9 cellular contexts compared by ENCODE assay signal in the genomic region with DNA sequence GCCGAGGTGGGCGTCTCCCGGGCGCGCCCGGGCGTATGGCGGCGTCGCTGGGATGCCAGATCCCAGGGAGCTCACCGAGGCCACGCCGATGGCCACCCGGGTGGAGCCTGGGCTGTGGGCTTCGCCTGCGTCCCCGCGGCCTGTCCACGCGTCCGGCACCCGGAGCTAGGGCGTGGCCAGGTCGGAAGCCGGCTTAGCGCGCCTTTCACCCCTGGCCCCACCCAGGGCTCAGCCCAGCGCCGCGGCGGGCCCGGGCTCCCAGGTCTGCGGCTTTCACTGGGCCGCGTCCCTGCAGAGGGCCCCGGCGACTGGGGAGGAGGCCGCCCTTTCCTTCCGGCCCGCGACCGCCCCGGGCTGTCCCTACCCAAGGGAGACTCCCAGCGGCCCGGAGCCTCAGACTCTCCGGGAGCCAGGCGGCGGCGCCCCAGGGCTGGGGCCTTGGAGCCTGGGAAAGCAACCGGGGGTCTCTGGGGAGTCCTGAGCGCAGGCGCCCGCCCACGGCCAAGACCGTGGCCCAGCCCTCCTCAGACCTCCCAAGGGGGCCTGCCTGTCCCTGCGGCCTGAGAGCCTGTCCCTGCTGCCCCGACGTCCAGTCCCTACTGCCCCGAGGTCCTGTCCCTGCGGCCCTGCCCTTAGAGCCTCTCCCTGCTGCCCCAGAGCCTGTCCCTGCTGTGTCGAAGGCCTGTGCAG. TPM values are rescaled to one million over a fixed set of nuclear protein-coding genes. Genes with fewer than 3 reads are reported as not detected.
DNase-seq lines count a peak whose midpoint lies in the region; ATAC-seq, FAIRE-seq and TF ChIP-seq lines count a peak whose summit lies in the region.
"Had no signal": no experiment of that assay in that cellular context is flagged by ENCODE, and none has a peak within 500 bp of the region (broad histone marks: within the 10 kb centered on the region; RNA-seq: fewer than 3 reads in every experiment).

No MANE protein-coding gene starts in this region.

- no peaks in the 10 kb centered on the region for H4K20me1 ChIP-seq in H1 (replicated peaks in 1 of 2; ENCODE audit: control insufficient read depth in 1 of 2, insufficient read depth in 2 of 2, low read length in 2 of 2)

- CTCF ChIA-PET in H1 (lab: Charles Lee; ENCODE audit: partially characterized antibody): interaction anchor here (1.3 to 9.9 kb wide), 3 partner anchors 19 to 118 kb away, joined by 3 to 56 read pairs (median 4); a partner anchor contains a TSS

- no peak overlapping the region for H2BK12ac ChIP-seq in H1 (ENCODE audit: low read depth, low read length)

- H2AFZ ChIP-seq in H1 (ENCODE audit: low read length): no peak overlapping the region

- H2BK5ac ChIP-seq in H1 (ENCODE audit: low read depth, low read length): no peak overlapping the region; the same call in 1 of the 2 replicates

- no peaks in the 10 kb centered on the region for H3K79me2 ChIP-seq in H1 (ENCODE audit: control insufficient read depth in 1 of 2, insufficient read depth in 2 of 2, low read length in 2 of 2)

- peak overlapping the region; percentile 93 for H4K8ac ChIP-seq in H1 (ENCODE audit: extremely low read depth, insufficient read depth, low read length)

- DNase-seq in GM13977 (ENCODE audit: low spot score) (peak; percentile 67), H1 (ENCODE audit: low read depth in 1 of 2, low spot score in 2 of 2) (no peak), gastrocnemius medialis (peak; percentile 24 to 33), substantia nigra (lab: John Stamatoyannopoulos, UW) (no peak), osteocyte (ENCODE audit: extremely low spot score, unreplicated experiment) (no peak)
- DNase-seq: effector CD4-positive, alpha-beta T cell had no signal

- H3K27me3 Mint-ChIP-seq in osteocyte (ENCODE audit: unreplicated experiment): peaks cover 35% of the 10 kb centered on the region

- no peak overlapping the region for H4K91ac ChIP-seq in H1 (replicated peaks; ENCODE audit: insufficient read length, low read length)

- ATAC-seq in HG03139 (IDR thresholded peaks at IDR 0.05; ENCODE audit: unreplicated experiment) (peak; percentile 44), gastrocnemius medialis (no peak), HG02870 (IDR thresholded peaks at IDR 0.05; ENCODE audit: unreplicated experiment) (no peak), HG03045 (IDR thresholded peaks at IDR 0.05; ENCODE audit: unreplicated experiment) (no peak)

- no peak overlapping the region for H3K14ac ChIP-seq in H1 (ENCODE audit: insufficient read length)

- no peak overlapping the region for H3K27ac Mint-ChIP-seq in osteocyte (ENCODE audit: unreplicated experiment)

- H3K23ac ChIP-seq in H1 (ENCODE audit: insufficient read length): no peak overlapping the region

- POLR2A ChIA-PET in H1 (lab: Charles Lee; ENCODE audit: partially characterized antibody): interaction anchor here (0.8 kb wide), 1 partner anchor 158 kb away, joined by 3 read pairs; no protein-coding TSS in a partner anchor

- no peaks in the 10 kb centered on the region for H3K23me2 ChIP-seq in H1 (ENCODE audit: low read depth, low read length)

- no peak for TF ChIP-seq EP300 in H1 (IDR thresholded peaks at IDR 0.05; ENCODE audit: borderline replicate concordance in 1 of 2, low read depth in 2 of 2, low read length in 2 of 2)

- H3K4me3 ChIP-seq in H1 (ENCODE audit: extremely low read depth in 1 of 4, insufficient read depth in 2 of 4, low read depth in 3 of 4, low read length in 4 of 4) (peak overlapping the region; percentile 26 to 49 (median 30); a peak in 7 of 8 replicates), gastrocnemius medialis (peak overlapping the region in 3 of 4 donors; percentile 6 to 41 (median 37))

- 54% methylated on average over 48 of the region's 61 CpGs; no CpG with 5 or more reads in 1 of the 2 experiments for WGBS in H1 (ENCODE audit: extremely low coverage in 1 of 2, insufficient coverage in 1 of 2, insufficient read length in 1 of 2, insufficient replicate concordance in 2 of 2, low coverage in 1 of 2, low lambda C conversion rate in 2 of 2, missing lambda C conversion rate in 1 of 2), 2 experiments

- no peak for FAIRE-seq in H1 (lab: Jason Lieb, UNC)

- intact Hi-C loops in gastrocnemius medialis (cut with DNase I; ENCODE audit: low total_unique reads): no loop called here

- H3K4ac ChIP-seq in H1 (replicated peaks; ENCODE audit: insufficient read length, low read depth, low read length): no peak overlapping the region

- peaks cover 5% of the 10 kb centered on the region for H3K4me1 Mint-ChIP-seq in osteocyte (ENCODE audit: unreplicated experiment)

- H2BK120ac ChIP-seq in H1 (replicated peaks; ENCODE audit: low read depth, low read length): no peak overlapping the region

- H3K36me3 Mint-ChIP-seq in osteocyte (ENCODE audit: unreplicated experiment): no peaks in the 10 kb centered on the region

- H3K18ac ChIP-seq in H1 (ENCODE audit: extremely low read depth, low read length): peak overlapping the region; percentile 44; the same call in 1 of the 2 replicates

- no peaks in the 10 kb centered on the region; a peak in 2 of 7 replicates for H3K27me3 ChIP-seq in H1 (replicated peaks in 1 of 4; ENCODE audit: control insufficient read depth in 3 of 4, extremely low read depth in 1 of 4, insufficient read depth in 3 of 4, low read length in 3 of 4)
- peaks cover 17 to 21% (median 21%) of the 10 kb centered on the region in 3 donors for H3K27me3 ChIP-seq in gastrocnemius medialis

- no peak for TF ChIP-seq POLR2A in H1 (IDR thresholded peaks at IDR 0.05; ENCODE audit: control extremely low read depth in 1 of 2, low read depth in 2 of 2, low read length in 2 of 2)
- TF ChIP-seq POLR2A in gastrocnemius medialis (IDR thresholded peaks at IDR 0.05): no peak

- H2AK5ac ChIP-seq in H1 (ENCODE audit: low read depth, low read length): no peak overlapping the region

- no peak overlapping the region for H4K5ac ChIP-seq in H1 (ENCODE audit: insufficient read length, low read depth, low read length)

- TF ChIP-seq CTCF in GM13977 (IDR thresholded peaks at IDR 0.05; ENCODE audit: extremely low read depth, insufficient read depth, missing control alignments): peak; percentile 4
- no peak for TF ChIP-seq CTCF in H1 (IDR thresholded peaks at IDR 0.05; ENCODE audit: control extremely low read depth in 1 of 3, insufficient read depth in 1 of 3, low read depth in 1 of 3, low read length in 3 of 3)
- TF ChIP-seq CTCF in gastrocnemius medialis (IDR thresholded peaks at IDR 0.05 in 4 of 5, conservative IDR thresholded peaks at IDR 0.05 in 1 of 5): no peak
- no peak for TF ChIP-seq CTCF in osteocyte (IDR thresholded peaks at IDR 0.05)

- H3K56ac ChIP-seq in H1 (replicated peaks; ENCODE audit: insufficient read length, low read depth, low read length): no peak overlapping the region

- TF ChIP-seq RAD21 in H1 (IDR thresholded peaks at IDR 0.05 in 1 of 2, conservative IDR thresholded peaks at IDR 0.05 in 1 of 2; ENCODE audit: low read depth in 2 of 2, low read length in 2 of 2): no peak

- no peak overlapping the region for H2BK20ac ChIP-seq in H1 (ENCODE audit: low read length)

- H3K9me3 ChIP-seq in H1 (ENCODE audit: insufficient read depth in 2 of 2, low read depth in 1 of 2, low read length in 1 of 2): no peaks in the 10 kb centered on the region
- H3K9me3 ChIP-seq in gastrocnemius medialis: no peaks in the 10 kb centered on the region

- H3K9ac ChIP-seq in H1 (replicated peaks in 1 of 4; ENCODE audit: extremely low read depth in 1 of 4, low read depth in 3 of 4, low read length in 3 of 4): peak overlapping the region in 3 of 4 experiments; percentile 20 to 52 (median 38); a peak in 3 of 7 replicates

- peak overlapping the region; percentile 52 to 59 for H3K4me2 ChIP-seq in H1 (ENCODE audit: insufficient read depth in 1 of 2, low read depth in 2 of 2, low read length in 2 of 2)

- H3K27ac ChIP-seq in H1 (ENCODE audit: low read depth, low read length) (no peak overlapping the region), gastrocnemius medialis (peak overlapping the region in 1 of 4 donors; percentile 8), substantia nigra (ENCODE audit: low read depth, low read length, poor library complexity, severe bottlenecking) (no peak overlapping the region)

- H3K9me3 Mint-ChIP-seq in osteocyte (ENCODE audit: unreplicated experiment): no peaks in the 10 kb centered on the region

- H3K4me1 ChIP-seq in H1 (replicated peaks in 1 of 4; ENCODE audit: control insufficient read depth in 3 of 4, insufficient read depth in 4 of 4, low read length in 3 of 4): peaks cover 0 to 2% (median 0%) of the 10 kb centered on the region in 4 experiments; a peak in 1 of 7 replicates
- H3K4me1 ChIP-seq in gastrocnemius medialis: peaks cover 0 to 3% of the 10 kb centered on the region in 2 donors

- in situ Hi-C loops in GM13977 (cut with MboI; ENCODE audit: low pct_unique_long_range_greater_than_20kb, low sequenced_read_pairs, unreplicated experiment) (no loop called here), gastrocnemius medialis (cut with MboI; ENCODE audit: low sequenced_read_pairs in 4 of 4) (loop anchor here in 1 of 4 donors (5.0 kb wide), 1 partner anchor 159 kb away; no protein-coding TSS in a partner anchor)

- H3K79me1 ChIP-seq in H1 (ENCODE audit: low read depth, low read length): no peaks in the 10 kb centered on the region

- H2BK15ac ChIP-seq in H1 (ENCODE audit: low read length): no peak overlapping the region

- H3K36me3 ChIP-seq in H1 (ENCODE audit: control insufficient read depth in 2 of 4, insufficient read depth in 4 of 4, low read length in 3 of 4) (no peaks in the 10 kb centered on the region), gastrocnemius medialis (no peaks in the 10 kb centered on the region)

- H3K4me3 Mint-ChIP-seq in osteocyte (ENCODE audit: unreplicated experiment): no peak overlapping the region

TF ChIP-seq in H1, 55 proteins besides CTCF, POLR2A, EP300 and RAD21 (continues in another document):
- TF ChIP-seq TAF1 (IDR thresholded peaks at IDR 0.05; ENCODE audit: low read depth, low read length): 0 out of 2 replicates have a peak, but pooled peaks have one; percentile 12
- no peak for TF ChIP-seq TEAD4 (IDR thresholded peaks at IDR 0.05; ENCODE audit: low read depth, low read length)

RNA-seq across cellular contexts. Expression of a gene that starts 36.3 kb away (rescaled TPM):
- total RNA-seq in H1 (2021; fragmentation: NEBNext Ultra II Directional; extraction: Animal tissue kit (Norgen Biotek cat#: 25700)): 362 and 367 TPM in 2 replicates
- polyA plus RNA-seq in H1 (2011; rRNA removed): 742 and 889 TPM in 2 replicates
- polyA plus RNA-seq in H1 (2011; cell fraction: cytosol; rRNA removed): 714 TPM
- 967 TPM for polyA plus RNA-seq in H1 (2011; cell fraction: nucleus; rRNA removed)
- 466 to 565 TPM (median 504 TPM) in 4 replicates for polyA plus RNA-seq in H1 (2012, experiment 1 of 2)
- 396 TPM for polyA plus RNA-seq in H1 (2012, experiment 2 of 2)
- 442 TPM for polyA plus RNA-seq in H1 (2013, experiment 1 of 2)
- 531 TPM for polyA plus RNA-seq in H1 (2013, experiment 2 of 2)
- 807 and 840 TPM in 2 replicates for polyA minus RNA-seq in H1 (2011; rRNA and poly(A)+ RNA removed)
- polyA minus RNA-seq in H1 (2011; cell fraction: cytosol; rRNA and poly(A)+ RNA removed): 239 TPM
- polyA minus RNA-seq in H1 (2011; cell fraction: nucleus; rRNA and poly(A)+ RNA removed): 131 TPM
- total RNA-seq in gastrocnemius medialis (10 to 100 TPM in 3 of 4 donors, 1 to 10 TPM in 1; 4.9 to 11.2 (median 10.8) TPM), osteocyte (503 and 526 TPM in 2 replicates)

Comparison
In these comparisons a context has a peak if more than half of its experiments do, and no peak if none do; other contexts are left out.
1. DNase-seq: peak in GM13977 (single experiment) and gastrocnemius medialis (2 of 2); none in H1 (0 of 2), substantia nigra (0 of 49) and osteocyte (single experiment).
2. RNA of a gene that starts 36.3 kb away (total RNA-seq): 503 to 526 TPM in osteocyte and 362 to 367 TPM in H1; 4.9 to 11.2 TPM in gastrocnemius medialis; every median in the first group is over 10 times any median in the second.